8 cellular contexts compared by ENCODE assay signal in the genomic region with DNA sequence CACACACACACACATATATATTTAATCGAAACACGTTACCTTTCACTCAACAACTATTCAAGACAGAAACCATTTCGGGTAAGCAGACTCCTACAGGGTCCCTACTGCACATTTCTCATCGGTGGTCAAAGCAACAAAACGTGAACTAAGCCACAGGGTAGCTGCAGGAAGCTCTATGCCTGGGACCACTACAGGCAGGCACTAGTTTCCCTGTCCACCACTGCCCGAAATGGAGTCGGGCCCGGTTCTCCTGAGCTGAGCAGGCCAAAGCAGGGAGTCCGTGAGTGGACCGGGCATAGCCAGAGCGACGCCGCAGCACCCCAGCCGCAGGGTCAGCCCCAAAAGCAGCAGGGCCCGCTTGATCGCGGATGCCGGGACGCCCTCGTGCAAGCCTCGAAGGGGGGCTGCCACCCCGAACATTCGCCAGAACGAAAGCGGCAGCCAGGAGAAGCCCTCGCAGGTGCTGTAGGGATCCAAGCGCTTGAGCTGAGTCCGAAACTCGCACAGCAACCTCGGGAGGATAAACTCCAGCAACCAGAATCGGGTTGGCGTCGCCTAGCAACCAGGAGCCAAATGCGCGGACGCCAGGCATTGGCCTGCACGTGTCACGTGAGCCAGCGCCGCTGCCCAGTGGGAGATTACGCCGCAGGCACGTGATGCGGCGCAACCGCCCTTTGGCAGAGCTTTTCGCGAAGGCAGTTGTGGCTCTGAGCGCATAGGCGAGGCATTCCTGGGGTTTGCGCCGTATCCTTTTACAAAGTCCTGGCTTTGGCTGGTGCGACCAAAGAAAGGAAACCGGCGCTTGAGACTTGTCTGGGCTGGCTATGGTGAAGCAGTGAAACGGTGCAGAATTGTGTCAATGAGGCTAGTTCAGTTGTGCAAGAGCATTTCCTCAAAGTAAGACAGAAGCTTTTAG. TPM values are rescaled to one million over a fixed set of nuclear protein-coding genes. Genes with fewer than 3 reads are reported as not detected.
A peak's percentile ranks its signal among the peaks of the same experiment; 100 is the strongest.
DNase-seq lines count a peak whose midpoint lies in the region; ATAC-seq, FAIRE-seq and TF ChIP-seq lines count a peak whose summit lies in the region.

No MANE protein-coding gene starts in this region.

- H3K4me3 Mint-ChIP-seq in T-cell, result peak overlapping the region; percentile 79 to 87 (median 81)

- H3K27me3 ChIP-seq in adrenal gland (no peaks in the 10 kb centered on the region), cardiac muscle cell (no peaks in the 10 kb centered on the region), pancreas (no peaks in the 10 kb centered on the region), thymus (ENCODE audit: control insufficient read depth, insufficient read depth) (no peaks in the 10 kb centered on the region)

- H3K36me3 Mint-ChIP-seq in T-cell, result no peaks in the 10 kb centered on the region

- H3K4me1 ChIP-seq in adrenal gland (replicated peaks in 1 of 2) (peaks cover 5 to 13% of the 10 kb centered on the region in 2 donors), cardiac muscle cell (ENCODE audit: low read depth) (peaks cover 2% of the 10 kb centered on the region), pancreas (peaks cover 0 to 8% (median 8%) of the 10 kb centered on the region in 3 donors), thymus (ENCODE audit: control insufficient read depth, insufficient read depth, low read length) (peaks cover 7% of the 10 kb centered on the region)

- WGBS in adrenal gland, 4 donors, result 1 to 4% (median 1%) methylated on average over 8 to 56 of the region's 56 CpGs
- WGBS in pancreas, 2 donors, result 1% methylated on average over 56 of the region's 56 CpGs
- 3% methylated on average over 56 of the region's 56 CpGs for WGBS in thymus

- H3K27ac ChIP-seq in adrenal gland, result peak overlapping the region; percentile 59 to 89 (median 84)
- peak overlapping the region; percentile 88 for H3K27ac ChIP-seq in cardiac muscle cell
- peak overlapping the region; percentile 77 to 94 (median 88) for H3K27ac ChIP-seq in pancreas
- peak overlapping the region; percentile 74 for H3K27ac ChIP-seq in thymus (ENCODE audit: low read depth)

- TF ChIP-seq CTCF in adrenal gland (IDR thresholded peaks at IDR 0.05) (no peak), cardiac muscle cell (IDR thresholded peaks at IDR 0.05; ENCODE audit: low read depth, low read length) (no peak), pancreas (IDR thresholded peaks at IDR 0.05) (no peak)

- CTCF ChIA-PET in HEK293T (lab: Yijun Ruan, JAX), result interaction anchor here (1.5 kb wide), 2 partner anchors 9 to 12 kb away, joined by 4 to 7 read pairs; no protein-coding TSS in a partner anchor
- CTCF ChIA-PET in T-cell (lab: Charles Lee), result interaction anchor here in 1 of 2 donors (0.6 to 1.8 kb wide), 3 partner anchors 13 to 85 kb away, joined by 3 to 9 read pairs (median 5); partner anchors contain the start of gene DDI2

- H3K4me3 ChIP-seq in adrenal gland (peak overlapping the region; percentile 36 to 86 (median 74)), cardiac muscle cell (peak overlapping the region; percentile 66), pancreas (peak overlapping the region; percentile 52 to 76 (median 66)), thymus (ENCODE audit: low read length) (peak overlapping the region; percentile 68)

- H3K9me3 Mint-ChIP-seq in T-cell, result no peaks in the 10 kb centered on the region

- peaks cover 12 to 14% (median 12%) of the 10 kb centered on the region in 3 donors for H3K4me1 Mint-ChIP-seq in T-cell

- peak; percentile 85 for DNase-seq in GF-D8 (lab: John Stamatoyannopoulos, UW)
- DNase-seq in HEK293T (ENCODE audit: extremely low spot score), result peak; percentile 95
- DNase-seq in NCI-H1092 treated with DMSO at 0.1 percent for 48 hours (lab: John Stamatoyannopoulos, UW), result peak; percentile 97
- peak; percentile 77 to 96 (median 92) for DNase-seq in T-cell
- DNase-seq in adrenal gland, result peak; percentile 96 to 99 (median 98)
- peak; percentile 94 to 98 for DNase-seq in cardiac muscle cell (ENCODE audit: low read depth in 1 of 2, low spot score in 1 of 2)
- peak; percentile 96 to 99 (median 98) for DNase-seq in pancreas

- H3K27ac Mint-ChIP-seq in T-cell, result peak overlapping the region; percentile 82 to 87

- no peaks in the 10 kb centered on the region for H3K27me3 Mint-ChIP-seq in T-cell

- peak; percentile 41 for FAIRE-seq in pancreas (lab: Jason Lieb, UNC)

- intact Hi-C loops in adrenal gland (cut with DNase I), result no loop called here
- intact Hi-C loops in pancreas (cut with DNase I), result no loop called here

- TF ChIP-seq POLR2A in adrenal gland (IDR thresholded peaks at IDR 0.05), result peak; percentile 48 to 84

- peak; percentile 97 to 100 (median 99) for ATAC-seq in T-cell (replicated peaks in 1 of 4)
- ATAC-seq in pancreas, result peak; percentile 95 to 98 (median 97)

- no peaks in the 10 kb centered on the region for H3K9me3 ChIP-seq in adrenal gland (replicated peaks in 1 of 3)
- no peaks in the 10 kb centered on the region for H3K9me3 ChIP-seq in cardiac muscle cell (ENCODE audit: low read depth)
- H3K9me3 ChIP-seq in pancreas, result no peaks in the 10 kb centered on the region
- H3K9me3 ChIP-seq in thymus (ENCODE audit: control insufficient read depth), result no peaks in the 10 kb centered on the region

- POLR2A ChIA-PET in HEK293T (lab: Yijun Ruan, JAX), result interaction anchor here (0.6 to 4.2 kb wide), 14 partner anchors 9 to 231 kb away, joined by 3 to 61 read pairs (median 4); partner anchors contain the start of gene DDI2
- POLR2A ChIA-PET in T-cell (lab: Charles Lee), result interaction anchor here (0.6 to 1.4 kb wide), 3 partner anchors 18 to 1302 kb away, joined by 3 to 6 read pairs (median 4); no protein-coding TSS in a partner anchor

- H3K36me3 ChIP-seq in adrenal gland (replicated peaks in 1 of 2), result no peaks in the 10 kb centered on the region
- H3K36me3 ChIP-seq in cardiac muscle cell, result no peaks in the 10 kb centered on the region
- H3K36me3 ChIP-seq in pancreas, result no peaks in the 10 kb centered on the region
- H3K36me3 ChIP-seq in thymus (ENCODE audit: control insufficient read depth, insufficient read depth), result no peaks in the 10 kb centered on the region

TF ChIP-seq in HEK293T, 16 proteins besides CTCF, POLR2A, EP300 and RAD21:
- TF ChIP-seq L3MBTL2 (conservative IDR thresholded peaks at IDR 0.05), result peak; percentile 100
- TF ChIP-seq NFRKB (IDR thresholded peaks at IDR 0.05), result no peak
TF ChIP-seq in HEK293T: peak in this region for 1.

RNA-seq across cellular contexts. Expression of gene DDI2, which starts 13.9 kb away (rescaled TPM):
- 10 to 100 TPM; 32.4 to 62.2 (median 60.5) TPM for total RNA-seq in T-cell
- 10 to 100 TPM; 12.1 to 46.3 (median 34.8) TPM for total RNA-seq in adrenal gland
- polyA plus RNA-seq in adrenal gland, result 10 to 100 TPM in 2 of 3 donors, 1 to 10 TPM in 1; 5.3 to 19.1 (median 12.7) TPM
- 11.3 and 26.8 TPM in 2 replicates for total RNA-seq in cardiac muscle cell
- 7.4 and 10.0 TPM in 2 replicates for polyA plus RNA-seq in cardiac muscle cell
- 10 to 100 TPM; 12.5 to 17.8 (median 16.3) TPM for total RNA-seq in pancreas
- 1 to 10 TPM; 4.7 to 7.0 TPM for polyA plus RNA-seq in pancreas
- 10.5 TPM for polyA plus RNA-seq in thymus

RNA-seq across cellular contexts. Expression of gene AGMAT, which starts 18.5 kb away (rescaled TPM):
- total RNA-seq in T-cell, result 10 to 100 TPM in 1 of 5 donors, 1 to 10 TPM in 4; 5.9 to 10.8 (median 8.4) TPM
- total RNA-seq in adrenal gland, result 1 to 10 TPM in 7 of 8 donors, under 1 TPM in 1; 0.37 to 4.0 (median 1.5) TPM
- 1 to 10 TPM in 1 of 3 donors, under 1 TPM in 2; 0.16 to 5.6 (median 0.30) TPM for polyA plus RNA-seq in adrenal gland
- 0.45 and 0.70 TPM in 2 replicates for total RNA-seq in cardiac muscle cell
- polyA plus RNA-seq in cardiac muscle cell, result 0.12 and 0.31 TPM in 2 replicates
- total RNA-seq in pancreas, result 1 to 10 TPM in 1 of 6 donors, under 1 TPM in 5; 0.43 to 1.0 (median 0.55) TPM
- polyA plus RNA-seq in pancreas, result under 1 TPM; 0.28 to 0.30 TPM
- 4.2 TPM for polyA plus RNA-seq in thymus

Comparison
In these comparisons a context has a peak if more than half of its experiments do, and no peak if none do; other contexts are left out.
1. Peak in every context shown above with its lines: DNase-seq, ATAC-seq, H3K4me3 ChIP-seq and H3K27ac ChIP-seq.